36 cellular contexts compared by ENCODE assay signal in genomic region chr22:19046287-19046686, GRCh38.
"Had no signal": no experiment of that assay in that cellular context is flagged by ENCODE, and none has a peak within 500 bp of the region (broad histone marks: within the 10 kb centered on the region; RNA-seq: fewer than 3 reads in every experiment).

No MANE protein-coding gene starts in this region.

- H3K9me3 Mint-ChIP-seq: activated naive CD4-positive, alpha-beta T cell treated with anti-CD3 and anti-CD28 coated beads for 36 hours; activated naive CD4-positive, alpha-beta T cell treated with anti-CD3 and anti-CD28 coated beads, Interleukin-2, amount 50 U/mL, for 24 hours; activated naive CD4-positive, alpha-beta T cell treated with anti-CD3 and anti-CD28 coated beads, Interleukin-2, amount 50 U/mL, for 72 hours; activated naive CD8-positive, alpha-beta T cell treated with anti-CD3 and anti-CD28 coated beads for 36 hours; activated naive CD8-positive, alpha-beta T cell treated with anti-CD3 and anti-CD28 coated beads, Interleukin-2, amount 10 ng/mL, durations not matched to agents 7 days and 5 days; activated naive CD8-positive, alpha-beta T cell treated with anti-CD3 and anti-CD28 coated beads, Interleukin-2, amount 50 U/mL, for 24 hours; activated T-cell treated with anti-CD3 and anti-CD28 coated beads, Interleukin-2, amount 50 U/mL, for 24 hours; activated T-cell treated with anti-CD3 and anti-CD28 coated beads, Interleukin-2, amount 50 U/mL, for 4 hours; activated T-cell treated with anti-CD3 and anti-CD28 coated beads, Interleukin-2, amount 50 U/mL, for 72 hours; activated T-helper 1 cell treated with anti-CD3 and anti-CD28 coated beads, Interleukin-12 subunit alpha, Interleukin-12 subunit beta, Interleukin-2, Interleukin-4 antibody, amounts not matched to agents 30 ng/mL and 10 ng/mL and 1 ng/mL, durations not matched to agents 14 hours and 24 hours and 36 hours; activated T-helper 17 cell treated with anti-CD3 and anti-CD28 coated beads, Interleukin-2, amount 50 U/mL, for 72 hours; activated T-helper 2 cell treated with anti-CD3 and anti-CD28 coated beads, Interferon-gamma antibody, Interleukin-2, Interleukin-4, amounts not matched to agents 10 μg/mL and 5 μg/mL and 100 μg/mL, durations not matched to agents 14 hours and 24 hours and 36 hours; brain; central memory CD8-positive, alpha-beta T cell had no signal

- H3K4me3 ChIP-seq: adrenal gland, ascending aorta, body of pancreas, breast epithelium, cardiac muscle cell had no signal

- H3K27ac Mint-ChIP-seq: activated naive CD4-positive, alpha-beta T cell treated with anti-CD3 and anti-CD28 coated beads for 36 hours; activated naive CD4-positive, alpha-beta T cell treated with anti-CD3 and anti-CD28 coated beads, Interleukin-2, amount 50 U/mL, for 24 hours; activated naive CD8-positive, alpha-beta T cell; activated naive CD8-positive, alpha-beta T cell treated with anti-CD3 and anti-CD28 coated beads for 36 hours; activated naive CD8-positive, alpha-beta T cell treated with anti-CD3 and anti-CD28 coated beads, Interleukin-2, amount 10 ng/mL, durations not matched to agents 7 days and 5 days; activated naive CD8-positive, alpha-beta T cell treated with anti-CD3 and anti-CD28 coated beads, Interleukin-2, amount 50 U/mL, for 24 hours; activated T-cell treated with anti-CD3 and anti-CD28 coated beads, Interleukin-2, amount 50 U/mL, for 24 hours; activated T-cell treated with anti-CD3 and anti-CD28 coated beads, Interleukin-2, amount 50 U/mL, for 72 hours; activated T-helper 1 cell treated with anti-CD3 and anti-CD28 coated beads, Interleukin-12 subunit alpha, Interleukin-12 subunit beta, Interleukin-2, Interleukin-4 antibody, amounts not matched to agents 30 ng/mL and 10 ng/mL and 1 ng/mL, durations not matched to agents 14 hours and 24 hours and 36 hours; activated T-helper 17 cell treated with anti-CD3 and anti-CD28 coated beads, Interleukin-2, amount 50 U/mL, for 72 hours; activated T-helper 2 cell treated with anti-CD3 and anti-CD28 coated beads, Interferon-gamma antibody, Interleukin-2, Interleukin-4, amounts not matched to agents 10 μg/mL and 5 μg/mL and 100 μg/mL, durations not matched to agents 14 hours and 24 hours and 36 hours; brain had no signal

- ATAC-seq: activated naive CD4-positive, alpha-beta T cell treated with anti-CD3 and anti-CD28 coated beads, Interleukin-2, amount 50 U/mL, for 72 hours; activated naive CD8-positive, alpha-beta T cell treated with anti-CD3 and anti-CD28 coated beads, Interleukin-2, amount 50 U/mL, for 24 hours; activated T-cell treated with anti-CD3 and anti-CD28 coated beads, Interleukin-2, amount 50 U/mL, for 4 hours; activated T-cell treated with anti-CD3 and anti-CD28 coated beads, Interleukin-2, amount 50 U/mL, for 72 hours; activated T-helper 17 cell treated with anti-CD3 and anti-CD28 coated beads, Interleukin-2, amount 50 U/mL, for 72 hours; body of pancreas had no signal

- DNase-seq: activated effector memory CD4-positive, alpha-beta T cell treated with Interleukin-2 at 50 U/mL for 16 hours; activated gamma-delta T cell; activated gamma-delta T cell treated with Interleukin-2 at 50 U/mL for 16 hours; activated naive CD4-positive, alpha-beta T cell treated with anti-CD3 and anti-CD28 coated beads for 36 hours; activated naive CD4-positive, alpha-beta T cell treated with anti-CD3 and anti-CD28 coated beads, Interleukin-2, amount 50 U/mL, for 16 hours; activated naive CD4-positive, alpha-beta T cell treated with Interleukin-2 at 50 U/mL for 16 hours; activated naive CD8-positive, alpha-beta T cell treated with anti-CD3 and anti-CD28 coated beads for 36 hours; activated naive CD8-positive, alpha-beta T cell treated with anti-CD3 and anti-CD28 coated beads, Interleukin-2, amount 50 U/mL, for 24 hours; activated T-cell treated with anti-CD3 and anti-CD28 coated beads for 4 hours; activated T-cell treated with anti-CD3 and anti-CD28 coated beads, Interleukin-2, amount 50 U/mL, for 1 hour; activated T-cell treated with anti-CD3 and anti-CD28 coated beads, Interleukin-2, amount 50 U/mL, for 24 hours; activated T-cell treated with anti-CD3 and anti-CD28 coated beads, Interleukin-2, amount 50 U/mL, for 4 hours; activated T-cell treated with anti-CD3 and anti-CD28 coated beads, Interleukin-2, amount 50 U/mL, for 48 hours; activated T-cell treated with anti-CD3 and anti-CD28 coated beads, Interleukin-2, amount 50 U/mL, for 72 hours; amniotic stem cell; amygdala; anterior cingulate cortex; body of pancreas; brain microvascular endothelial cell; caudate nucleus; central memory CD4-positive, alpha-beta T cell; cerebellar nuclear complex had no signal

- H3K4me1 Mint-ChIP-seq: activated naive CD8-positive, alpha-beta T cell treated with anti-CD3 and anti-CD28 coated beads, Interleukin-2, amount 50 U/mL, for 24 hours; brain had no signal

- H3K4me3 Mint-ChIP-seq: activated naive CD4-positive, alpha-beta T cell treated with anti-CD3 and anti-CD28 coated beads for 36 hours; activated naive CD4-positive, alpha-beta T cell treated with anti-CD3 and anti-CD28 coated beads, Interleukin-2, amount 50 U/mL, for 24 hours; activated naive CD8-positive, alpha-beta T cell; activated naive CD8-positive, alpha-beta T cell treated with anti-CD3 and anti-CD28 coated beads for 36 hours; activated naive CD8-positive, alpha-beta T cell treated with anti-CD3 and anti-CD28 coated beads, Interleukin-2, amount 10 ng/mL, durations not matched to agents 7 days and 5 days; activated naive CD8-positive, alpha-beta T cell treated with anti-CD3 and anti-CD28 coated beads, Interleukin-2, amount 50 U/mL, for 24 hours; activated T-cell treated with anti-CD3 and anti-CD28 coated beads, Interleukin-2, amount 50 U/mL, for 24 hours; activated T-cell treated with anti-CD3 and anti-CD28 coated beads, Interleukin-2, amount 50 U/mL, for 4 hours; activated T-cell treated with anti-CD3 and anti-CD28 coated beads, Interleukin-2, amount 50 U/mL, for 72 hours; activated T-helper 1 cell treated with anti-CD3 and anti-CD28 coated beads, Interleukin-12 subunit alpha, Interleukin-12 subunit beta, Interleukin-2, Interleukin-4 antibody, amounts not matched to agents 30 ng/mL and 10 ng/mL and 1 ng/mL, durations not matched to agents 14 hours and 24 hours and 36 hours; activated T-helper 17 cell treated with anti-CD3 and anti-CD28 coated beads, Interleukin-2, amount 50 U/mL, for 72 hours; brain; central memory CD8-positive, alpha-beta T cell had no signal

- H3K27ac ChIP-seq: adrenal gland, ascending aorta, body of pancreas, brain microvascular endothelial cell, cardiac muscle cell had no signal

- FAIRE-seq: astrocyte had no signal

- H3K27me3 Mint-ChIP-seq: activated naive CD4-positive, alpha-beta T cell treated with anti-CD3 and anti-CD28 coated beads, Interleukin-2, amount 50 U/mL, for 24 hours; activated naive CD8-positive, alpha-beta T cell; activated naive CD8-positive, alpha-beta T cell treated with anti-CD3 and anti-CD28 coated beads for 36 hours; activated naive CD8-positive, alpha-beta T cell treated with anti-CD3 and anti-CD28 coated beads, Interleukin-2, amount 10 ng/mL, durations not matched to agents 7 days and 5 days; activated naive CD8-positive, alpha-beta T cell treated with anti-CD3 and anti-CD28 coated beads, Interleukin-2, amount 50 U/mL, for 24 hours; activated T-cell treated with anti-CD3 and anti-CD28 coated beads, Interleukin-2, amount 50 U/mL, for 24 hours; activated T-helper 17 cell treated with anti-CD3 and anti-CD28 coated beads, Interleukin-2, amount 50 U/mL, for 72 hours; central memory CD8-positive, alpha-beta T cell had no signal

- H3K9me3 ChIP-seq: adrenal gland, ascending aorta, body of pancreas, breast epithelium had no signal

- H3K27me3 ChIP-seq: adrenal gland, ascending aorta, body of pancreas, brain microvascular endothelial cell, breast epithelium, cardiac muscle cell had no signal

- H3K4me1 ChIP-seq: ascending aorta, body of pancreas, breast epithelium had no signal
